Comparison of ENCODE assay signal across 3 cellular contexts in genomic region chr17:68886401-68886800, GRCh38.
TF ChIP-seq lines count a peak whose summit lies in the region.

No MANE protein-coding gene starts in this region.

TF ChIP-seq in IMR-90, 13 proteins besides CTCF, POLR2A, EP300 and RAD21:
- TF ChIP-seq ELK1 (IDR thresholded peaks at IDR 0.05; ENCODE audit: borderline replicate concordance, low read depth, low read length), result no peak
- no peak for TF ChIP-seq MXI1 (IDR thresholded peaks at IDR 0.05; ENCODE audit: borderline replicate concordance, low read depth, low read length)
- no peak for TF ChIP-seq RCOR1 (IDR thresholded peaks at IDR 0.05; ENCODE audit: insufficient replicate concordance, low read length)
- no peak for TF ChIP-seq MAZ (IDR thresholded peaks at IDR 0.05; ENCODE audit: borderline replicate concordance, low read depth, low read length)
- TF ChIP-seq, protein P1, sequence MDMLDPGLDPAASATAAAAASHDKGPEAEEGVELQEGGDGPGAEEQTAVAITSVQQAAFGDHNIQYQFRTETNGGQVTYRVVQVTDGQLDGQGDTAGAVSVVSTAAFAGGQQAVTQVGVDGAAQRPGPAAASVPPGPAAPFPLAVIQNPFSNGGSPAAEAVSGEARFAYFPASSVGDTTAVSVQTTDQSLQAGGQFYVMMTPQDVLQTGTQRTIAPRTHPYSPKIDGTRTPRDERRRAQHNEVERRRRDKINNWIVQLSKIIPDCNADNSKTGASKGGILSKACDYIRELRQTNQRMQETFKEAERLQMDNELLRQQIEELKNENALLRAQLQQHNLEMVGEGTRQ (IDR thresholded peaks at IDR 0.05; ENCODE audit: low read depth, low read length), result no peak
- TF ChIP-seq SMC3 (IDR thresholded peaks at IDR 0.05; ENCODE audit: low read depth, low read length), result no peak
- TF ChIP-seq CHD1 (IDR thresholded peaks at IDR 0.05; ENCODE audit: low read depth, low read length), result no peak
- no peak for TF ChIP-seq RFX5 (IDR thresholded peaks at IDR 0.05; ENCODE audit: low read depth, low read length)
- TF ChIP-seq FOS (IDR thresholded peaks at IDR 0.05; ENCODE audit: low read depth, low read length), result no peak
- TF ChIP-seq CEBPB (IDR thresholded peaks at IDR 0.05; ENCODE audit: low read depth, low read length), result no peak
- TF ChIP-seq MAFK (IDR thresholded peaks at IDR 0.05; ENCODE audit: low read depth, low read length), result no peak
- TF ChIP-seq NFE2L2 (IDR thresholded peaks at IDR 0.05; ENCODE audit: low read depth, low read length), result no peak
- TF ChIP-seq BHLHE40 (IDR thresholded peaks at IDR 0.05; ENCODE audit: low read depth, low read length), result no peak

TF ChIP-seq in endothelial cell of umbilical vein, 7 proteins besides CTCF, POLR2A, EP300 and RAD21 (continued from another document):
- TF ChIP-seq FOS (IDR thresholded peaks at IDR 0.05; ENCODE audit: borderline replicate concordance, insufficient read depth, low read length), result peak; percentile 22

TF ChIP-seq in GM23338, 12 proteins besides CTCF, POLR2A, EP300 and RAD21 (continued from another document):
- TF ChIP-seq ETS1 (IDR thresholded peaks at IDR 0.05) (no peak), EZH2phosphoT487 (IDR thresholded peaks at IDR 0.05; ENCODE audit: unreplicated experiment) (no peak), CREB1 (CRISPR knock-in tag; IDR thresholded peaks at IDR 0.05; ENCODE audit: low read depth) (no peak), NANOG (IDR thresholded peaks at IDR 0.05; ENCODE audit: borderline replicate concordance) (no peak), REST (IDR thresholded peaks at IDR 0.05; ENCODE audit: unreplicated experiment) (no peak), STAT1 (IDR thresholded peaks at IDR 0.05; ENCODE audit: unreplicated experiment) (no peak)
- TF ChIP-seq, protein P2, sequence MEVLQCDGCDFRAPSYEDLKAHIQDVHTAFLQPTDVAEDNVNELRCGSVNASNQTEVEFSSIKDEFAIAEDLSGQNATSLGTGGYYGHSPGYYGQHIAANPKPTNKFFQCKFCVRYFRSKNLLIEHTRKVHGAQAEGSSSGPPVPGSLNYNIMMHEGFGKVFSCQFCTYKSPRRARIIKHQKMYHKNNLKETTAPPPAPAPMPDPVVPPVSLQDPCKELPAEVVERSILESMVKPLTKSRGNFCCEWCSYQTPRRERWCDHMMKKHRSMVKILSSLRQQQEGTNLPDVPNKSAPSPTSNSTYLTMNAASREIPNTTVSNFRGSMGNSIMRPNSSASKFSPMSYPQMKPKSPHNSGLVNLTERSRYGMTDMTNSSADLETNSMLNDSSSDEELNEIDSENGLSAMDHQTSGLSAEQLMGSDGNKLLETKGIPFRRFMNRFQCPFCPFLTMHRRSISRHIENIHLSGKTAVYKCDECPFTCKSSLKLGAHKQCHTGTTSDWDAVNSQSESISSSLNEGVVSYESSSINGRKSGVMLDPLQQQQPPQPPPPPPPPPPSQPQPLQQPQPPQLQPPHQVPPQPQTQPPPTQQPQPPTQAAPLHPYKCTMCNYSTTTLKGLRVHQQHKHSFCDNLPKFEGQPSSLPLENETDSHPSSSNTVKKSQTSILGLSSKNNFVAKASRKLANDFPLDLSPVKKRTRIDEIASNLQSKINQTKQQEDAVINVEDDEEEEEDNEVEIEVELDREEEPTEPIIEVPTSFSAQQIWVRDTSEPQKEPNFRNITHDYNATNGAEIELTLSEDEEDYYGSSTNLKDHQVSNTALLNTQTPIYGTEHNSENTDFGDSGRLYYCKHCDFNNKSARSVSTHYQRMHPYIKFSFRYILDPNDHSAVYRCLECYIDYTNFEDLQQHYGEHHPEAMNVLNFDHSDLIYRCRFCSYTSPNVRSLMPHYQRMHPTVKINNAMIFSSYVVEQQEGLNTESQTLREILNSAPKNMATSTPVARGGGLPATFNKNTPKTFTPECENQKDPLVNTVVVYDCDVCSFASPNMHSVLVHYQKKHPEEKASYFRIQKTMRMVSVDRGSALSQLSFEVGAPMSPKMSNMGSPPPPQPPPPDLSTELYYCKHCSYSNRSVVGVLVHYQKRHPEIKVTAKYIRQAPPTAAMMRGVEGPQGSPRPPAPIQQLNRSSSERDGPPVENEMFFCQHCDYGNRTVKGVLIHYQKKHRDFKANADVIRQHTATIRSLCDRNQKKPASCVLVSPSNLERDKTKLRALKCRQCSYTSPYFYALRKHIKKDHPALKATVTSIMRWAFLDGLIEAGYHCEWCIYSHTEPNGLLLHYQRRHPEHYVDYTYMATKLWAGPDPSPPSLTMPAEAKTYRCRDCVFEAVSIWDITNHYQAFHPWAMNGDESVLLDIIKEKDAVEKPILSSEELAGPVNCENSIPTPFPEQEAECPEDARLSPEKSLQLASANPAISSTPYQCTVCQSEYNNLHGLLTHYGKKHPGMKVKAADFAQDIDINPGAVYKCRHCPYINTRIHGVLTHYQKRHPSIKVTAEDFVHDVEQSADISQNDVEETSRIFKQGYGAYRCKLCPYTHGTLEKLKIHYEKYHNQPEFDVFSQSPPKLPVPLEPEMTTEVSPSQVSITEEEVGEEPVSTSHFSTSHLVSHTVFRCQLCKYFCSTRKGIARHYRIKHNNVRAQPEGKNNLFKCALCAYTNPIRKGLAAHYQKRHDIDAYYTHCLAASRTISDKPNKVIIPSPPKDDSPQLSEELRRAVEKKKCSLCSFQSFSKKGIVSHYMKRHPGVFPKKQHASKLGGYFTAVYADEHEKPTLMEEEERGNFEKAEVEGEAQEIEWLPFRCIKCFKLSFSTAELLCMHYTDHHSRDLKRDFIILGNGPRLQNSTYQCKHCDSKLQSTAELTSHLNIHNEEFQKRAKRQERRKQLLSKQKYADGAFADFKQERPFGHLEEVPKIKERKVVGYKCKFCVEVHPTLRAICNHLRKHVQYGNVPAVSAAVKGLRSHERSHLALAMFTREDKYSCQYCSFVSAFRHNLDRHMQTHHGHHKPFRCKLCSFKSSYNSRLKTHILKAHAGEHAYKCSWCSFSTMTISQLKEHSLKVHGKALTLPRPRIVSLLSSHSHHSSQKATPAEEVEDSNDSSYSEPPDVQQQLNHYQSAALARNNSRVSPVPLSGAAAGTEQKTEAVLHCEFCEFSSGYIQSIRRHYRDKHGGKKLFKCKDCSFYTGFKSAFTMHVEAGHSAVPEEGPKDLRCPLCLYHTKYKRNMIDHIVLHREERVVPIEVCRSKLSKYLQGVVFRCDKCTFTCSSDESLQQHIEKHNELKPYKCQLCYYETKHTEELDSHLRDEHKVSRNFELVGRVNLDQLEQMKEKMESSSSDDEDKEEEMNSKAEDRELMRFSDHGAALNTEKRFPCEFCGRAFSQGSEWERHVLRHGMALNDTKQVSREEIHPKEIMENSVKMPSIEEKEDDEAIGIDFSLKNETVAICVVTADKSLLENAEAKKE (CRISPR knock-in tag; IDR thresholded peaks at IDR 0.05), result no peak
